ENCODE assay signal across 26 cellular contexts in the genomic region with DNA sequence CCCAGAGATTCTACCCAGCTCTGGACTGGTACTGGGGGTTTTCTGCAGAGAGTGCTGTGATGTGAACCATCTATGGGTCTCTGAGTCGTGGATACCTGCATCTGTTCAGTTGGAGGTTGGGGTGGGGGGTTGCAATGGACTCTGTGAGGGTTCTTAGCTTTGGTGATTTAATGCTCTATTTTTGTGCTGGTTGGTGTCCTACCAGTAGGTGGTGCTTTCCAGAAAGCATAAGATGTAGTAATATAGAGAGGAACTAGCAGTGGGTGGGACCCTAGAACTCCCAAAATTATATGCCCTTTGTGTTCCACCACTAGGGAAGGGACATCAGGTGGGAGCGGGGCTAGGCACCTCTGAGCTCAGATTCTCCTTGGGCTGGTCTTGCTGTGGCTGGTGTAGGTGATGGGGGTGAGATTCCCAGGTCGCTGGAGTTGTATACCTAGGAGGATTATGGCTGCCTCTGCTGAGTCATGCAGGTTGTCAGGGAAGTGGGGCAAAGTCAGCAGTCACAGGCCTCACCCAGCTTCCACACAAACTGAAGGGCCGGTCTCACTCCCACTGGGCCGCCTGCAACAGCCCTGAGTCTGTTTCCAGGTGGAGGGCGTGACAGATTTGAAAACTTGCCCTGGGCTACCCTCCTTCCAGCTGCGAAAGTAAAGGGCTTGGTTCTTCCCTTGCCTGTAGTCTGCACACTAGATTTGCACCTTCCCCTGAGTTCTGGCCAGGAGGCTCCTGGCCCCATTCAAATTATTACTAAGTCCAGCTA.
DNase-seq lines count a peak whose midpoint lies in the region; TF ChIP-seq lines count a peak whose summit lies in the region.
"Had no signal": no experiment of that assay in that cellular context is flagged by ENCODE, and none has a peak within 500 bp of the region (broad histone marks: within the 10 kb centered on the region; RNA-seq: fewer than 3 reads in every experiment).

No MANE protein-coding gene starts in this region.

- peak; percentile 20 for DNase-seq in NCI-H82 (lab: John Stamatoyannopoulos, UW)
- no peak for DNase-seq in NCI-H82 treated with DMSO at 0.1 percent for 48 hours (lab: John Stamatoyannopoulos, UW; ENCODE audit: unreplicated experiment)
- peak; percentile 41 for DNase-seq in NAMALWA (ENCODE audit: low spot score)
- DNase-seq in chondrocyte (ENCODE audit: low spot score) = no peak
- no peak for DNase-seq in osteoblast (ENCODE audit: insufficient read length, low spot score, missing footprints)
- DNase-seq in AML-193 (lab: John Stamatoyannopoulos, UW) = no peak
- DNase-seq in COLO668 (lab: John Stamatoyannopoulos, UW; ENCODE audit: unreplicated experiment) = no peak
- no peak for DNase-seq in Kasumi-1 (lab: John Stamatoyannopoulos, UW)
- DNase-seq: activated naive CD8-positive, alpha-beta T cell treated with anti-CD3 and anti-CD28 coated beads for 36 hours; DMS153; gastrocnemius medialis; HFFc6; NCI-H1436 treated with DMSO at 0.1 percent for 48 hours; NCI-H2171; NCI-H526 treated with DMSO at 0.1 percent for 48 hours; nephron progenitor cell; Peyer's patch; psoas muscle; stimulated activated CD4-positive, alpha-beta T cell treated with anti-CD3 and anti-CD28 coated beads, Interleukin-4, amount 100 ng/mL, for 4 hours; T-helper 9 cell had no signal

- H3K27me3 ChIP-seq in osteoblast (ENCODE audit: insufficient read depth, low read length) = no peaks in the 10 kb centered on the region
- H3K27me3 ChIP-seq: gastrocnemius medialis, Peyer's patch, SJSA1 had no signal

- TF ChIP-seq CTCF in chondrocyte (IDR thresholded peaks at IDR 0.05) (peak; percentile 31), osteoblast (IDR thresholded peaks at IDR 0.05; ENCODE audit: extremely low read depth, low read depth, low read length) (peak; percentile 14)

- peaks cover 14% of the 10 kb centered on the region for H3K36me3 Mint-ChIP-seq in chondrocyte (ENCODE audit: low read depth)
- H3K36me3 Mint-ChIP-seq: activated naive CD8-positive, alpha-beta T cell treated with anti-CD3 and anti-CD28 coated beads for 36 hours; brain; CD14-positive monocyte; mesothelial cell of epicardium had no signal

- H4K20me1 ChIP-seq in osteoblast (ENCODE audit: insufficient read depth, low read length) = no peaks in the 10 kb centered on the region

- H3K27ac Mint-ChIP-seq in chondrocyte (ENCODE audit: unreplicated experiment) = no peak overlapping the region
- H3K27ac Mint-ChIP-seq: activated naive CD8-positive, alpha-beta T cell treated with anti-CD3 and anti-CD28 coated beads for 36 hours; activated T-helper 17 cell treated with anti-CD3 and anti-CD28 coated beads, Interleukin-2, amount 50 U/mL, for 72 hours; brain; HFFc6; mesothelial cell of epicardium; nephron progenitor cell had no signal

- no peak overlapping the region for H3K4me3 ChIP-seq in osteoblast (ENCODE audit: insufficient read depth, low read length)
- H3K4me3 ChIP-seq: gastrocnemius medialis, Peyer's patch, psoas muscle, SJSA1, skin epidermis had no signal

- H2AFZ ChIP-seq in osteoblast (ENCODE audit: low read length) = no peak overlapping the region

- no peak overlapping the region for H3K4me2 ChIP-seq in osteoblast (ENCODE audit: insufficient read depth, low read length)

- peaks cover 33% of the 10 kb centered on the region for H3K9me3 Mint-ChIP-seq in chondrocyte (ENCODE audit: low read depth)
- H3K9me3 Mint-ChIP-seq: nephron progenitor cell had no signal

- no peak overlapping the region for H3K27ac ChIP-seq in osteoblast (ENCODE audit: low read depth, low read length)
- H3K27ac ChIP-seq: gastrocnemius medialis, Peyer's patch, psoas muscle, SJSA1, skin epidermis had no signal

- H3K9me3 ChIP-seq in osteoblast (ENCODE audit: low read depth, low read length) = no peaks in the 10 kb centered on the region
- H3K9me3 ChIP-seq: gastrocnemius medialis, psoas muscle had no signal

- H3K36me3 ChIP-seq in osteoblast (ENCODE audit: insufficient read depth, low read length) = no peaks in the 10 kb centered on the region
- H3K36me3 ChIP-seq: gastrocnemius medialis, Peyer's patch, SJSA1 had no signal

- H3K27me3 Mint-ChIP-seq in chondrocyte (ENCODE audit: low read depth) = no peaks in the 10 kb centered on the region
- H3K27me3 Mint-ChIP-seq: activated naive CD8-positive, alpha-beta T cell treated with anti-CD3 and anti-CD28 coated beads for 36 hours; activated T-helper 17 cell treated with anti-CD3 and anti-CD28 coated beads, Interleukin-2, amount 50 U/mL, for 72 hours had no signal

- no peak overlapping the region for H3K4me3 Mint-ChIP-seq in chondrocyte (ENCODE audit: unreplicated experiment)
- H3K4me3 Mint-ChIP-seq: activated naive CD8-positive, alpha-beta T cell treated with anti-CD3 and anti-CD28 coated beads for 36 hours; activated T-helper 17 cell treated with anti-CD3 and anti-CD28 coated beads, Interleukin-2, amount 50 U/mL, for 72 hours; brain; CD14-positive monocyte; HFFc6; mesothelial cell of epicardium; nephron progenitor cell had no signal

- no peaks in the 10 kb centered on the region for H3K4me1 ChIP-seq in osteoblast (ENCODE audit: insufficient read depth, low read length)
- H3K4me1 ChIP-seq: gastrocnemius medialis, Peyer's patch, psoas muscle, SJSA1 had no signal

- no peaks in the 10 kb centered on the region for H3K4me1 Mint-ChIP-seq in chondrocyte (ENCODE audit: low read depth)
- H3K4me1 Mint-ChIP-seq: activated naive CD8-positive, alpha-beta T cell treated with anti-CD3 and anti-CD28 coated beads for 36 hours; activated T-helper 17 cell treated with anti-CD3 and anti-CD28 coated beads, Interleukin-2, amount 50 U/mL, for 72 hours; brain; CD14-positive monocyte; nephron progenitor cell had no signal

- H3K79me2 ChIP-seq in osteoblast (ENCODE audit: insufficient read depth, low read length) = no peaks in the 10 kb centered on the region

Comparison
In these comparisons a context has a peak if more than half of its experiments do, and no peak if none do; other contexts are left out.
1. DNase-seq: peak in NCI-H82 (single experiment) and NAMALWA (single experiment); none in NCI-H82 treated with DMSO at 0.1 percent for 48 hours (single experiment), chondrocyte (single experiment), osteoblast (single experiment), AML-193 (0 of 2), COLO668 (single experiment) and Kasumi-1 (0 of 2).